Comparison of ENCODE assay signal across 16 cellular contexts in genomic region chr18:52541056-52541455, GRCh38.
"Had no signal": no experiment of that assay in that cellular context is flagged by ENCODE, and none has a peak within 500 bp of the region (broad histone marks: within the 10 kb centered on the region; RNA-seq: fewer than 3 reads in every experiment).

No MANE protein-coding gene starts in this region.

- DNase-seq: kidney glomerular epithelial cell; left cardiac atrium; left ventricle myocardium superior; midbrain; mucosa of descending colon; naive thymus-derived CD4-positive, alpha-beta T cell; ovary; right lobe of liver; stimulated activated CD4-positive, alpha-beta T cell treated with anti-CD3 and anti-CD28 coated beads, Interleukin-1b, Interleukin-23, amount 100 ng/mL, for 48 hours; stimulated activated CD4-positive, alpha-beta T cell treated with anti-CD3 and anti-CD28 coated beads, Interleukin-2, amount 100 ng/mL, for 48 hours; stimulated activated CD4-positive, alpha-beta T cell treated with anti-CD3 and anti-CD28 coated beads, Interleukin-4, amount 100 ng/mL, for 4 hours; stimulated activated CD8-positive, alpha-beta memory T cell treated with anti-CD3 and anti-CD28 coated beads, Interleukin-4, amount 100 ng/mL, for 48 hours; stimulated activated naive CD4-positive, alpha-beta T cell treated with Interleukin-2 at 50 U/mL for 16 hours; stimulated activated naive CD8-positive, alpha-beta T cell treated with anti-CD3 and anti-CD28 coated beads, Interleukin-15, amount 100 ng/mL, for 72 hours; substantia nigra; uterus had no signal
